ENCODE assay signal across 21 cellular contexts in the genomic region with DNA sequence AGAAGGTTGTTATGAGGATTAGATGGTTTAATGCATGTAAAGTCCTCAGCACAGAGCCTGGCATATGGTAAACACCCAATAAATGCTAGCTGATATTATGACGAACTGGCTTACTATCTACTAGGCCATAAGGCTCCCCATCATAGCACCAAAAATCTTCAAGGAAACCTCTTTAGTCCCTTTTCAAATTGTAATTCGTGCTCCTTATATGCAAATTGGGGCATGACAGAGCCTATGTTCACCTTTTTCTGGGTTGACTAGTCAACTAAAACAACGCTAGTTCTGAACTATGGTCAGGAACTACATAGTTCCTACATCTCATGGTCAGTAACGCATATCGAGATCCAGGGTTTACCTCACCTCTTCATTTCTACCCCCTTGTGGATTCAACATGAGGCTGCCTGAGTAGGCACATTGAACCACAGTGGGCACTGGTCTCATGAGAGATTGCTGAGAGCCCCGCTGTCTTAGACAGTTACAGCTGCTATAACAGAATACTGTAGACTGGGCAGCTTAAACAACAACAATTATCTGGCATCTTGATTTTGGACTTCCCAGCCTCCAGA.
DNase-seq lines count a peak whose midpoint lies in the region; ATAC-seq, FAIRE-seq and TF ChIP-seq lines count a peak whose summit lies in the region.
"Had no signal": no experiment of that assay in that cellular context is flagged by ENCODE, and none has a peak within 500 bp of the region (broad histone marks: within the 10 kb centered on the region; RNA-seq: fewer than 3 reads in every experiment).

No MANE protein-coding gene starts in this region.

- no peak for FAIRE-seq in HepG2 (lab: Jason Lieb, UNC)

- no peak overlapping the region for H2AFZ ChIP-seq in HepG2 (ENCODE audit: low read length)

- H3K36me3 Mint-ChIP-seq in activated B cell treated with CpG ODN at 0.5 μM for 24 hours (ENCODE audit: low read depth) = no peaks in the 10 kb centered on the region
- H3K36me3 Mint-ChIP-seq in CD8-positive, alpha-beta T cell = no peaks in the 10 kb centered on the region

- in situ Hi-C loops in HepG2 (cut with HindIII; ENCODE audit: extremely low pct_ligation_motif_present, low pct_unique_long_range_greater_than_20kb) = no loop called here

- no peak for DNase-seq in HepG2 (ENCODE audit: low spot score)
- DNase-seq in right lobe of liver = no peak
- no peak for DNase-seq in activated B cell treated with CpG ODN at 0.5 μM for 24 hours
- no peak for DNase-seq in stimulated activated CD4-positive, alpha-beta T cell treated with anti-CD3 and anti-CD28 coated beads, Interleukin-4, amount 100 ng/mL, for 4 hours
- DNase-seq in CD8-positive, alpha-beta T cell = no peak
- DNase-seq in NCI-H2029 (lab: John Stamatoyannopoulos, UW) = no peak
- DNase-seq in stimulated activated CD4-positive, alpha-beta T cell treated with anti-CD3 and anti-CD28 coated beads, Interleukin-2, amount 100 ng/mL, for 24 hours = no peak
- DNase-seq: CD4-positive, alpha-beta T cell; DMS79; H9; IMR-90; Kasumi-1; NCI-H1105; NCI-H1694; NCI-H2107; NCI-H2227 treated with DMSO at 0.1 percent for 48 hours had no signal

- H3K9ac ChIP-seq in HepG2 (ENCODE audit: insufficient read depth, low read depth, low read length) = no peak overlapping the region

- H3K27me3 ChIP-seq in HepG2 (ENCODE audit: control insufficient read depth in 1 of 2, insufficient read depth in 2 of 2, low read length in 2 of 2) = no peaks in the 10 kb centered on the region
- no peaks in the 10 kb centered on the region for H3K27me3 ChIP-seq in right lobe of liver
- H3K27me3 ChIP-seq in CD8-positive, alpha-beta T cell (ENCODE audit: insufficient read depth, low read length) = no peaks in the 10 kb centered on the region

- H3K36me3 ChIP-seq in HepG2 (replicated peaks in 1 of 2; ENCODE audit: control insufficient read depth in 1 of 2, insufficient read depth in 2 of 2, low read length in 2 of 2) (no peaks in the 10 kb centered on the region), right lobe of liver (no peaks in the 10 kb centered on the region)
- no peaks in the 10 kb centered on the region for H3K36me3 ChIP-seq in CD8-positive, alpha-beta T cell (ENCODE audit: insufficient read depth, low read length)

- TF ChIP-seq POLR2A in HepG2 (IDR thresholded peaks at IDR 0.05; ENCODE audit: insufficient read depth in 1 of 2, low read depth in 2 of 2, low read length in 2 of 2) (no peak), right lobe of liver (IDR thresholded peaks at IDR 0.05) (no peak)

- no peaks in the 10 kb centered on the region for H3K27me3 Mint-ChIP-seq in activated B cell treated with CpG ODN at 0.5 μM for 24 hours
- no peaks in the 10 kb centered on the region for H3K27me3 Mint-ChIP-seq in CD8-positive, alpha-beta T cell (ENCODE audit: low read depth)
- H3K27me3 Mint-ChIP-seq: B cell; CD4-positive, alpha-beta T cell had no signal

- no peak overlapping the region for H3K4me2 ChIP-seq in HepG2 (ENCODE audit: low read depth, low read length)

- no peak overlapping the region for H3K4me3 Mint-ChIP-seq in activated B cell treated with CpG ODN at 0.5 μM for 24 hours
- H3K4me3 Mint-ChIP-seq in CD8-positive, alpha-beta T cell = no peak overlapping the region
- H3K4me3 Mint-ChIP-seq: B cell; CD4-positive, alpha-beta T cell; H9 had no signal

- POLR2A ChIA-PET in HepG2 (lab: Yijun Ruan, JAX) (no interaction called here), activated B cell treated with CpG ODN at 0.5 μM for 24 hours (lab: Charles Lee) (no interaction called here)
- POLR2A ChIA-PET in CD8-positive, alpha-beta T cell (lab: Charles Lee) = no interaction called here

- no peak for TF ChIP-seq RAD21 in HepG2 (CRISPR knock-in tag; IDR thresholded peaks at IDR 0.05)

- H3K4me1 Mint-ChIP-seq in activated B cell treated with CpG ODN at 0.5 μM for 24 hours = peaks cover 34% of the 10 kb centered on the region
- H3K4me1 Mint-ChIP-seq in CD8-positive, alpha-beta T cell (ENCODE audit: low read depth) = peaks cover 18% of the 10 kb centered on the region
- H3K4me1 Mint-ChIP-seq: H9 had no signal

- no peaks in the 10 kb centered on the region for H4K20me1 ChIP-seq in HepG2 (ENCODE audit: insufficient read depth, low read length)

- H3K9me3 ChIP-seq in HepG2 (ENCODE audit: low read length) = peaks cover 12% of the 10 kb centered on the region; the same call in 1 of the 2 replicates
- H3K9me3 ChIP-seq in right lobe of liver = no peaks in the 10 kb centered on the region
- no peaks in the 10 kb centered on the region for H3K9me3 ChIP-seq in CD8-positive, alpha-beta T cell (ENCODE audit: low read length)

- CTCF ChIA-PET in HepG2 (lab: Yijun Ruan, JAX; ENCODE audit: low intra/inter-chr PET ratio, low total read pairs) (no interaction called here), activated B cell treated with CpG ODN at 0.5 μM for 24 hours (lab: Charles Lee) (no interaction called here)
- CTCF ChIA-PET in CD8-positive, alpha-beta T cell (lab: Charles Lee) = interaction anchor here (0.8 to 1.0 kb wide), 2 partner anchors 29 to 62 kb away, joined by 3 read pairs; no protein-coding TSS in a partner anchor

- no peaks in the 10 kb centered on the region for H3K9me3 Mint-ChIP-seq in activated B cell treated with CpG ODN at 0.5 μM for 24 hours
- no peaks in the 10 kb centered on the region for H3K9me3 Mint-ChIP-seq in CD8-positive, alpha-beta T cell
- H3K9me3 Mint-ChIP-seq: CD4-positive, alpha-beta T cell; H9 had no signal

- H3K79me2 ChIP-seq in HepG2 (ENCODE audit: insufficient read depth, low read length) = no peaks in the 10 kb centered on the region

- H3K27ac ChIP-seq in HepG2 (ENCODE audit: extremely low read length, insufficient read depth, low read length) (no peak overlapping the region), right lobe of liver (no peak overlapping the region)
- H3K27ac ChIP-seq in CD8-positive, alpha-beta T cell (ENCODE audit: low read depth, low read length) = no peak overlapping the region
- H3K27ac ChIP-seq: 22Rv1 had no signal

- ATAC-seq in HepG2 (no peak), right lobe of liver (no peak), HG02759 (IDR thresholded peaks at IDR 0.05; ENCODE audit: unreplicated experiment) (peak; percentile 49), activated B cell treated with CpG ODN at 0.5 μM for 24 hours (ENCODE audit: low read depth) (peak; percentile 67)
- no peak for ATAC-seq in CD8-positive, alpha-beta T cell
- ATAC-seq: Panc1, Right ventricle myocardium inferior had no signal

- no peak overlapping the region for H3K27ac Mint-ChIP-seq in activated B cell treated with CpG ODN at 0.5 μM for 24 hours
- H3K27ac Mint-ChIP-seq in CD8-positive, alpha-beta T cell = no peak overlapping the region
- H3K27ac Mint-ChIP-seq: B cell, H9 had no signal

- H3K4me1 ChIP-seq in HepG2 (ENCODE audit: insufficient read depth, low read length) (peaks cover 16% of the 10 kb centered on the region), right lobe of liver (no peaks in the 10 kb centered on the region)
- peaks cover 14% of the 10 kb centered on the region for H3K4me1 ChIP-seq in CD8-positive, alpha-beta T cell (ENCODE audit: insufficient read depth, low read length)

- 88% methylated on average over 6 of the region's 6 CpGs for WGBS in HepG2 (ENCODE audit: low lambda C conversion rate)
- WGBS in right lobe of liver (ENCODE audit: insufficient coverage, low coverage, low lambda C conversion rate, missing lambda C conversion rate) = 78% methylated on average over 6 of the region's 6 CpGs

- intact Hi-C loops in HepG2 (cut with micrococcal nuclease; ENCODE audit: unreplicated experiment) (no loop called here), right lobe of liver (cut with DNase I) (no loop called here), activated B cell treated with CpG ODN at 0.5 μM for 24 hours (cut with micrococcal nuclease) (loop anchor here (2.0 kb wide), 2 partner anchors 15 to 19 kb away; no protein-coding TSS in a partner anchor)
- intact Hi-C loops in CD8-positive, alpha-beta T cell (cut with DNase I, micrococcal nuclease) = loop anchor here in 1 of 2 experiments (10.0 kb wide), 1 partner anchor 45 kb away; no protein-coding TSS in a partner anchor

- TF ChIP-seq EP300 in HepG2 (IDR thresholded peaks at IDR 0.05; ENCODE audit: low read depth in 2 of 2, low read length in 2 of 2) (no peak), HepG2 (CRISPR knock-in tag; IDR thresholded peaks at IDR 0.05; ENCODE audit: borderline replicate concordance) (no peak)

- TF ChIP-seq CTCF in HepG2 (CRISPR knock-in tag; IDR thresholded peaks at IDR 0.05) (no peak), right lobe of liver (IDR thresholded peaks at IDR 0.05) (no peak), activated B cell treated with CpG ODN at 0.5 μM for 24 hours (IDR thresholded peaks at IDR 0.05) (no peak)
- no peak for TF ChIP-seq CTCF in CD8-positive, alpha-beta T cell (IDR thresholded peaks at IDR 0.05)

- no peak overlapping the region for H3K4me3 ChIP-seq in HepG2 (replicated peaks in 1 of 3; ENCODE audit: insufficient read depth in 1 of 3, low read depth in 2 of 3, low read length in 3 of 3)
- no peak overlapping the region for H3K4me3 ChIP-seq in right lobe of liver
- H3K4me3 ChIP-seq in CD8-positive, alpha-beta T cell (ENCODE audit: low read depth, low read length) = no peak overlapping the region

- BruUV-seq in HepG2 (replicated peaks; lab: Mats Ljungman, UMichigan) = no TSS peak

TF ChIP-seq in HepG2, 621 proteins besides CTCF, POLR2A, EP300 and RAD21:
- TF ChIP-seq ZNF564 (CRISPR knock-in tag; IDR thresholded peaks at IDR 0.05) = peak; percentile 74; the same call in 1 of the 2 replicates
- no peak for TF ChIP-seq NFYB (CRISPR knock-in tag; IDR thresholded peaks at IDR 0.05)

Comparison
In these comparisons a context has a peak if more than half of its experiments do, and no peak if none do; other contexts are left out.
1. ATAC-seq: peak in HG02759 (single experiment) and activated B cell treated with CpG ODN at 0.5 μM for 24 hours (single experiment); none in HepG2 (single experiment), right lobe of liver (0 of 4) and CD8-positive, alpha-beta T cell (single experiment).